2 cellular contexts compared by ENCODE assay signal in the genomic region with DNA sequence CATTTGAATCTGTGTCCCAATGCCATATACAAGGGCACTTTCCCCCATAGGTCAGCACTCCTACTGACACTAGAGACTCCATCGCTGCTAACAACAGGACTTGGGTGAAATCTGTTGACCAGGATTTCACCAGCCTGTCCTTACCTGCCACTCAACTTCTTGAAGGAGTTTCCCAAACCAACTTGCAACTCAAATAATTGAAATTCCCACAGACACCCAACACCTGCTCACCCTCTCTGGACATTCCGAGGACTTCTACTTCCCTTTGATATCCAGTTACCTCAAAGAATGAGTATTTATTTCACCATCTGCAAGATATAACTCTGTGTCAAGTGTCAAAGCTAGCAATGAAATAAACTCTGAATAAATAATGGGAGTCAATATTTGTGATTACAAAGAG.
TF ChIP-seq lines count a peak whose summit lies in the region.

No MANE protein-coding gene starts in this region.

TF ChIP-seq in GM23338, 12 proteins besides CTCF, POLR2A, EP300 and RAD21 (continues in another document):
- TF ChIP-seq JUNB (IDR thresholded peaks at IDR 0.05; ENCODE audit: unreplicated experiment) (no peak), EZH2phosphoT487 (IDR thresholded peaks at IDR 0.05; ENCODE audit: unreplicated experiment) (no peak), CREB1 (CRISPR knock-in tag; IDR thresholded peaks at IDR 0.05; ENCODE audit: low read depth) (no peak), ZNF114 (CRISPR knock-in tag; IDR thresholded peaks at IDR 0.05) (no peak), POLR2AphosphoS5 (IDR thresholded peaks at IDR 0.05; ENCODE audit: low read depth) (no peak), NANOG (IDR thresholded peaks at IDR 0.05; ENCODE audit: borderline replicate concordance) (no peak), ZNF331 (CRISPR knock-in tag; IDR thresholded peaks at IDR 0.05; ENCODE audit: low read depth) (no peak), EZH2 (IDR thresholded peaks at IDR 0.05; ENCODE audit: low read depth, unreplicated experiment) (no peak)
- TF ChIP-seq, protein P1, sequence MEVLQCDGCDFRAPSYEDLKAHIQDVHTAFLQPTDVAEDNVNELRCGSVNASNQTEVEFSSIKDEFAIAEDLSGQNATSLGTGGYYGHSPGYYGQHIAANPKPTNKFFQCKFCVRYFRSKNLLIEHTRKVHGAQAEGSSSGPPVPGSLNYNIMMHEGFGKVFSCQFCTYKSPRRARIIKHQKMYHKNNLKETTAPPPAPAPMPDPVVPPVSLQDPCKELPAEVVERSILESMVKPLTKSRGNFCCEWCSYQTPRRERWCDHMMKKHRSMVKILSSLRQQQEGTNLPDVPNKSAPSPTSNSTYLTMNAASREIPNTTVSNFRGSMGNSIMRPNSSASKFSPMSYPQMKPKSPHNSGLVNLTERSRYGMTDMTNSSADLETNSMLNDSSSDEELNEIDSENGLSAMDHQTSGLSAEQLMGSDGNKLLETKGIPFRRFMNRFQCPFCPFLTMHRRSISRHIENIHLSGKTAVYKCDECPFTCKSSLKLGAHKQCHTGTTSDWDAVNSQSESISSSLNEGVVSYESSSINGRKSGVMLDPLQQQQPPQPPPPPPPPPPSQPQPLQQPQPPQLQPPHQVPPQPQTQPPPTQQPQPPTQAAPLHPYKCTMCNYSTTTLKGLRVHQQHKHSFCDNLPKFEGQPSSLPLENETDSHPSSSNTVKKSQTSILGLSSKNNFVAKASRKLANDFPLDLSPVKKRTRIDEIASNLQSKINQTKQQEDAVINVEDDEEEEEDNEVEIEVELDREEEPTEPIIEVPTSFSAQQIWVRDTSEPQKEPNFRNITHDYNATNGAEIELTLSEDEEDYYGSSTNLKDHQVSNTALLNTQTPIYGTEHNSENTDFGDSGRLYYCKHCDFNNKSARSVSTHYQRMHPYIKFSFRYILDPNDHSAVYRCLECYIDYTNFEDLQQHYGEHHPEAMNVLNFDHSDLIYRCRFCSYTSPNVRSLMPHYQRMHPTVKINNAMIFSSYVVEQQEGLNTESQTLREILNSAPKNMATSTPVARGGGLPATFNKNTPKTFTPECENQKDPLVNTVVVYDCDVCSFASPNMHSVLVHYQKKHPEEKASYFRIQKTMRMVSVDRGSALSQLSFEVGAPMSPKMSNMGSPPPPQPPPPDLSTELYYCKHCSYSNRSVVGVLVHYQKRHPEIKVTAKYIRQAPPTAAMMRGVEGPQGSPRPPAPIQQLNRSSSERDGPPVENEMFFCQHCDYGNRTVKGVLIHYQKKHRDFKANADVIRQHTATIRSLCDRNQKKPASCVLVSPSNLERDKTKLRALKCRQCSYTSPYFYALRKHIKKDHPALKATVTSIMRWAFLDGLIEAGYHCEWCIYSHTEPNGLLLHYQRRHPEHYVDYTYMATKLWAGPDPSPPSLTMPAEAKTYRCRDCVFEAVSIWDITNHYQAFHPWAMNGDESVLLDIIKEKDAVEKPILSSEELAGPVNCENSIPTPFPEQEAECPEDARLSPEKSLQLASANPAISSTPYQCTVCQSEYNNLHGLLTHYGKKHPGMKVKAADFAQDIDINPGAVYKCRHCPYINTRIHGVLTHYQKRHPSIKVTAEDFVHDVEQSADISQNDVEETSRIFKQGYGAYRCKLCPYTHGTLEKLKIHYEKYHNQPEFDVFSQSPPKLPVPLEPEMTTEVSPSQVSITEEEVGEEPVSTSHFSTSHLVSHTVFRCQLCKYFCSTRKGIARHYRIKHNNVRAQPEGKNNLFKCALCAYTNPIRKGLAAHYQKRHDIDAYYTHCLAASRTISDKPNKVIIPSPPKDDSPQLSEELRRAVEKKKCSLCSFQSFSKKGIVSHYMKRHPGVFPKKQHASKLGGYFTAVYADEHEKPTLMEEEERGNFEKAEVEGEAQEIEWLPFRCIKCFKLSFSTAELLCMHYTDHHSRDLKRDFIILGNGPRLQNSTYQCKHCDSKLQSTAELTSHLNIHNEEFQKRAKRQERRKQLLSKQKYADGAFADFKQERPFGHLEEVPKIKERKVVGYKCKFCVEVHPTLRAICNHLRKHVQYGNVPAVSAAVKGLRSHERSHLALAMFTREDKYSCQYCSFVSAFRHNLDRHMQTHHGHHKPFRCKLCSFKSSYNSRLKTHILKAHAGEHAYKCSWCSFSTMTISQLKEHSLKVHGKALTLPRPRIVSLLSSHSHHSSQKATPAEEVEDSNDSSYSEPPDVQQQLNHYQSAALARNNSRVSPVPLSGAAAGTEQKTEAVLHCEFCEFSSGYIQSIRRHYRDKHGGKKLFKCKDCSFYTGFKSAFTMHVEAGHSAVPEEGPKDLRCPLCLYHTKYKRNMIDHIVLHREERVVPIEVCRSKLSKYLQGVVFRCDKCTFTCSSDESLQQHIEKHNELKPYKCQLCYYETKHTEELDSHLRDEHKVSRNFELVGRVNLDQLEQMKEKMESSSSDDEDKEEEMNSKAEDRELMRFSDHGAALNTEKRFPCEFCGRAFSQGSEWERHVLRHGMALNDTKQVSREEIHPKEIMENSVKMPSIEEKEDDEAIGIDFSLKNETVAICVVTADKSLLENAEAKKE (CRISPR knock-in tag; IDR thresholded peaks at IDR 0.05): no peak
- TF ChIP-seq, protein P2, sequence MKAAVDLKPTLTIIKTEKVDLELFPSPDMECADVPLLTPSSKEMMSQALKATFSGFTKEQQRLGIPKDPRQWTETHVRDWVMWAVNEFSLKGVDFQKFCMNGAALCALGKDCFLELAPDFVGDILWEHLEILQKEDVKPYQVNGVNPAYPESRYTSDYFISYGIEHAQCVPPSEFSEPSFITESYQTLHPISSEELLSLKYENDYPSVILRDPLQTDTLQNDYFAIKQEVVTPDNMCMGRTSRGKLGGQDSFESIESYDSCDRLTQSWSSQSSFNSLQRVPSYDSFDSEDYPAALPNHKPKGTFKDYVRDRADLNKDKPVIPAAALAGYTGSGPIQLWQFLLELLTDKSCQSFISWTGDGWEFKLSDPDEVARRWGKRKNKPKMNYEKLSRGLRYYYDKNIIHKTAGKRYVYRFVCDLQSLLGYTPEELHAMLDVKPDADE (IDR thresholded peaks at IDR 0.05): no peak

TF ChIP-seq in IMR-90, 13 proteins besides CTCF, POLR2A, EP300 and RAD21:
- TF ChIP-seq MAZ (IDR thresholded peaks at IDR 0.05; ENCODE audit: borderline replicate concordance, low read depth, low read length) (no peak), NFE2L2 (IDR thresholded peaks at IDR 0.05; ENCODE audit: low read depth, low read length) (no peak), CEBPB (IDR thresholded peaks at IDR 0.05; ENCODE audit: low read depth, low read length) (no peak), FOS (IDR thresholded peaks at IDR 0.05; ENCODE audit: low read depth, low read length) (no peak), MXI1 (IDR thresholded peaks at IDR 0.05; ENCODE audit: borderline replicate concordance, low read depth, low read length) (no peak), SMC3 (IDR thresholded peaks at IDR 0.05; ENCODE audit: low read depth, low read length) (no peak), CHD1 (IDR thresholded peaks at IDR 0.05; ENCODE audit: low read depth, low read length) (no peak), BHLHE40 (IDR thresholded peaks at IDR 0.05; ENCODE audit: low read depth, low read length) (no peak), RCOR1 (IDR thresholded peaks at IDR 0.05; ENCODE audit: insufficient replicate concordance, low read length) (no peak), MAFK (IDR thresholded peaks at IDR 0.05; ENCODE audit: low read depth, low read length) (no peak), RFX5 (IDR thresholded peaks at IDR 0.05; ENCODE audit: low read depth, low read length) (no peak)
- TF ChIP-seq, protein P3, sequence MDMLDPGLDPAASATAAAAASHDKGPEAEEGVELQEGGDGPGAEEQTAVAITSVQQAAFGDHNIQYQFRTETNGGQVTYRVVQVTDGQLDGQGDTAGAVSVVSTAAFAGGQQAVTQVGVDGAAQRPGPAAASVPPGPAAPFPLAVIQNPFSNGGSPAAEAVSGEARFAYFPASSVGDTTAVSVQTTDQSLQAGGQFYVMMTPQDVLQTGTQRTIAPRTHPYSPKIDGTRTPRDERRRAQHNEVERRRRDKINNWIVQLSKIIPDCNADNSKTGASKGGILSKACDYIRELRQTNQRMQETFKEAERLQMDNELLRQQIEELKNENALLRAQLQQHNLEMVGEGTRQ (IDR thresholded peaks at IDR 0.05; ENCODE audit: low read depth, low read length): no peak
- TF ChIP-seq, protein P4, sequence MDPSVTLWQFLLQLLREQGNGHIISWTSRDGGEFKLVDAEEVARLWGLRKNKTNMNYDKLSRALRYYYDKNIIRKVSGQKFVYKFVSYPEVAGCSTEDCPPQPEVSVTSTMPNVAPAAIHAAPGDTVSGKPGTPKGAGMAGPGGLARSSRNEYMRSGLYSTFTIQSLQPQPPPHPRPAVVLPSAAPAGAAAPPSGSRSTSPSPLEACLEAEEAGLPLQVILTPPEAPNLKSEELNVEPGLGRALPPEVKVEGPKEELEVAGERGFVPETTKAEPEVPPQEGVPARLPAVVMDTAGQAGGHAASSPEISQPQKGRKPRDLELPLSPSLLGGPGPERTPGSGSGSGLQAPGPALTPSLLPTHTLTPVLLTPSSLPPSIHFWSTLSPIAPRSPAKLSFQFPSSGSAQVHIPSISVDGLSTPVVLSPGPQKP (IDR thresholded peaks at IDR 0.05; ENCODE audit: borderline replicate concordance, low read depth, low read length): no peak
